ENCODE assay signal across 1 cellular context in the genomic region with DNA sequence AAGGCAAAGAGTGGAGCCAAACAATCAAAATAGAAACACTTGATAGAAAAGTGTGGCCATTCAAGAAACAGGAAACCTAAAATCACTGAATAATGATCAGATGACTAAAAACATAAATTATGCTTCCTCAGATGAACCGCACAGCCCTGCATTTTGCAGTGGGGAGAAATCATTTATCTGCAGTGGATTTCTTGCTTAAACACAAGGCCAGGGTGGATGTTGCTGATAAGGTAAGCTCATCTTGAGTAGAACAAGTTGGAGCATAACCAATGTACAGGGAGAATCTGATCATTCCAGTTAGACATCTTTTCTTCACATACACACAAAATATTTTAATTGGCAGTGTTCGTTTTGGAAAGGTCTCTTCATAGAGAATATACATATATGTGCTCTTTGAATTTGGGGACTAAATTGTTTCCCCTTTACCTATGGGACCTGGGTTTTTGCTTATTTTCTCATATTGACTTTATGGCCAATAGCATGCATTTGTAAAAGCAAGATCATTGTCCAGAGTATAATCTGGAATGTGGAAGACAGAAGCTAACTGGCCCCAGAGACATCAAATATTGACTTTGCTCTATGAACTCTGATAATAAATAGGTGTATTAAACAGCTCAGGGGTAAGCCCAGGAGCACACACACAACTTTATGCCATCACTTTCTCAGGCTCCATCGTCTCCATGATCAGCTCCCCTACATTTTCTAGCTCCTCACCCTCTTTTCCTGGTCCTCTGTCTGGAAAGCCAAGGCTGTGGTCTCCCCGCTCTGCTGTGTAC.
TF ChIP-seq lines count a peak whose summit lies in the region.

No MANE protein-coding gene starts in this region.

TF ChIP-seq in HepG2, 621 proteins besides CTCF, POLR2A, EP300 and RAD21 (continued from another document and continues in another):
- TF ChIP-seq, protein P1, sequence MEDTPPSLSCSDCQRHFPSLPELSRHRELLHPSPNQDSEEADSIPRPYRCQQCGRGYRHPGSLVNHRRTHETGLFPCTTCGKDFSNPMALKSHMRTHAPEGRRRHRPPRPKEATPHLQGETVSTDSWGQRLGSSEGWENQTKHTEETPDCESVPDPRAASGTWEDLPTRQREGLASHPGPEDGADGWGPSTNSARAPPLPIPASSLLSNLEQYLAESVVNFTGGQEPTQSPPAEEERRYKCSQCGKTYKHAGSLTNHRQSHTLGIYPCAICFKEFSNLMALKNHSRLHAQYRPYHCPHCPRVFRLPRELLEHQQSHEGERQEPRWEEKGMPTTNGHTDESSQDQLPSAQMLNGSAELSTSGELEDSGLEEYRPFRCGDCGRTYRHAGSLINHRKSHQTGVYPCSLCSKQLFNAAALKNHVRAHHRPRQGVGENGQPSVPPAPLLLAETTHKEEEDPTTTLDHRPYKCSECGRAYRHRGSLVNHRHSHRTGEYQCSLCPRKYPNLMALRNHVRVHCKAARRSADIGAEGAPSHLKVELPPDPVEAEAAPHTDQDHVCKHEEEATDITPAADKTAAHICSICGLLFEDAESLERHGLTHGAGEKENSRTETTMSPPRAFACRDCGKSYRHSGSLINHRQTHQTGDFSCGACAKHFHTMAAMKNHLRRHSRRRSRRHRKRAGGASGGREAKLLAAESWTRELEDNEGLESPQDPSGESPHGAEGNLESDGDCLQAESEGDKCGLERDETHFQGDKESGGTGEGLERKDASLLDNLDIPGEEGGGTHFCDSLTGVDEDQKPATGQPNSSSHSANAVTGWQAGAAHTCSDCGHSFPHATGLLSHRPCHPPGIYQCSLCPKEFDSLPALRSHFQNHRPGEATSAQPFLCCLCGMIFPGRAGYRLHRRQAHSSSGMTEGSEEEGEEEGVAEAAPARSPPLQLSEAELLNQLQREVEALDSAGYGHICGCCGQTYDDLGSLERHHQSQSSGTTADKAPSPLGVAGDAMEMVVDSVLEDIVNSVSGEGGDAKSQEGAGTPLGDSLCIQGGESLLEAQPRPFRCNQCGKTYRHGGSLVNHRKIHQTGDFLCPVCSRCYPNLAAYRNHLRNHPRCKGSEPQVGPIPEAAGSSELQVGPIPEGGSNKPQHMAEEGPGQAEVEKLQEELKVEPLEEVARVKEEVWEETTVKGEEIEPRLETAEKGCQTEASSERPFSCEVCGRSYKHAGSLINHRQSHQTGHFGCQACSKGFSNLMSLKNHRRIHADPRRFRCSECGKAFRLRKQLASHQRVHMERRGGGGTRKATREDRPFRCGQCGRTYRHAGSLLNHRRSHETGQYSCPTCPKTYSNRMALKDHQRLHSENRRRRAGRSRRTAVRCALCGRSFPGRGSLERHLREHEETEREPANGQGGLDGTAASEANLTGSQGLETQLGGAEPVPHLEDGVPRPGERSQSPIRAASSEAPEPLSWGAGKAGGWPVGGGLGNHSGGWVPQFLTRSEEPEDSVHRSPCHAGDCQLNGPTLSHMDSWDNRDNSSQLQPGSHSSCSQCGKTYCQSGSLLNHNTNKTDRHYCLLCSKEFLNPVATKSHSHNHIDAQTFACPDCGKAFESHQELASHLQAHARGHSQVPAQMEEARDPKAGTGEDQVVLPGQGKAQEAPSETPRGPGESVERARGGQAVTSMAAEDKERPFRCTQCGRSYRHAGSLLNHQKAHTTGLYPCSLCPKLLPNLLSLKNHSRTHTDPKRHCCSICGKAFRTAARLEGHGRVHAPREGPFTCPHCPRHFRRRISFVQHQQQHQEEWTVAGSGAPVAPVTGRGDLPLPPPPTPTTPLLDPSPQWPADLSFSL (CRISPR knock-in tag; IDR thresholded peaks at IDR 0.05), result no peak
- TF ChIP-seq ZNF510 (CRISPR knock-in tag; IDR thresholded peaks at IDR 0.05; ENCODE audit: low read depth) (no peak), NFE2L2 (IDR thresholded peaks at IDR 0.05; ENCODE audit: low read length) (no peak), IRF2 (CRISPR knock-in tag; IDR thresholded peaks at IDR 0.05) (0 out of 2 replicates have a peak, but pooled peaks have one; percentile 27), MED1 (CRISPR knock-in tag; IDR thresholded peaks at IDR 0.05) (no peak), SOX13 (IDR thresholded peaks at IDR 0.05) (no peak), SOX13 (CRISPR knock-in tag; conservative IDR thresholded peaks at IDR 0.05 in 1 of 2, IDR thresholded peaks at IDR 0.05 in 1 of 2) (peak in 1 of 2 experiments; percentile 51; a peak in 1 of 4 replicates), ZNF589 (CRISPR knock-in tag; conservative IDR thresholded peaks at IDR 0.05) (no peak), CC2D1A (CRISPR knock-in tag; IDR thresholded peaks at IDR 0.05) (no peak), FOXA1 (IDR thresholded peaks at IDR 0.05) (no peak), FOXA1 (CRISPR knock-in tag; IDR thresholded peaks at IDR 0.05) (peak; percentile 48), HMGA1 (CRISPR knock-in tag; conservative IDR thresholded peaks at IDR 0.05) (no peak), FOXA3 (CRISPR knock-in tag; IDR thresholded peaks at IDR 0.05) (peak; percentile 42; the same call in 1 of the 2 replicates), BCL6 (CRISPR knock-in tag; IDR thresholded peaks at IDR 0.05) (0 out of 2 replicates have a peak, but pooled peaks have one; percentile 20), KDM2A (CRISPR knock-in tag; IDR thresholded peaks at IDR 0.05; ENCODE audit: borderline replicate concordance, low read depth) (no peak), HNF4A (CRISPR knock-in tag; IDR thresholded peaks at IDR 0.05) (0 out of 2 replicates have a peak, but pooled peaks have one; percentile 14), ZNF263 (CRISPR knock-in tag; IDR thresholded peaks at IDR 0.05) (no peak), HOXD1 (CRISPR knock-in tag; IDR thresholded peaks at IDR 0.05) (no peak)
- TF ChIP-seq, protein P2, sequence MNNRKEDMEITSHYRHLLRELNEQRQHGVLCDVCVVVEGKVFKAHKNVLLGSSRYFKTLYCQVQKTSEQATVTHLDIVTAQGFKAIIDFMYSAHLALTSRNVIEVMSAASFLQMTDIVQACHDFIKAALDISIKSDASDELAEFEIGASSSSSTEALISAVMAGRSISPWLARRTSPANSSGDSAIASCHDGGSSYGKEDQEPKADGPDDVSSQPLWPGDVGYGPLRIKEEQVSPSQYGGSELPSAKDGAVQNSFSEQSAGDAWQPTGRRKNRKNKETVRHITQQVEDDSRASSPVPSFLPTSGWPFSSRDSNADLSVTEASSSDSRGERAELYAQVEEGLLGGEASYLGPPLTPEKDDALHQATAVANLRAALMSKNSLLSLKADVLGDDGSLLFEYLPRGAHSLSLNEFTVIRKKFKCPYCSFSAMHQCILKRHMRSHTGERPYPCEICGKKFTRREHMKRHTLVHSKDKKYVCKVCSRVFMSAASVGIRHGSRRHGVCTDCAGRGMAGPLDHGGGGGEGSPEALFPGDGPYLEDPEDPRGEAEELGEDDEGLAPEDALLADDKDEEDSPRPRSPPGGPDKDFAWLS (CRISPR knock-in tag; IDR thresholded peaks at IDR 0.05; ENCODE audit: borderline replicate concordance), result no peak
- TF ChIP-seq, protein P3, sequence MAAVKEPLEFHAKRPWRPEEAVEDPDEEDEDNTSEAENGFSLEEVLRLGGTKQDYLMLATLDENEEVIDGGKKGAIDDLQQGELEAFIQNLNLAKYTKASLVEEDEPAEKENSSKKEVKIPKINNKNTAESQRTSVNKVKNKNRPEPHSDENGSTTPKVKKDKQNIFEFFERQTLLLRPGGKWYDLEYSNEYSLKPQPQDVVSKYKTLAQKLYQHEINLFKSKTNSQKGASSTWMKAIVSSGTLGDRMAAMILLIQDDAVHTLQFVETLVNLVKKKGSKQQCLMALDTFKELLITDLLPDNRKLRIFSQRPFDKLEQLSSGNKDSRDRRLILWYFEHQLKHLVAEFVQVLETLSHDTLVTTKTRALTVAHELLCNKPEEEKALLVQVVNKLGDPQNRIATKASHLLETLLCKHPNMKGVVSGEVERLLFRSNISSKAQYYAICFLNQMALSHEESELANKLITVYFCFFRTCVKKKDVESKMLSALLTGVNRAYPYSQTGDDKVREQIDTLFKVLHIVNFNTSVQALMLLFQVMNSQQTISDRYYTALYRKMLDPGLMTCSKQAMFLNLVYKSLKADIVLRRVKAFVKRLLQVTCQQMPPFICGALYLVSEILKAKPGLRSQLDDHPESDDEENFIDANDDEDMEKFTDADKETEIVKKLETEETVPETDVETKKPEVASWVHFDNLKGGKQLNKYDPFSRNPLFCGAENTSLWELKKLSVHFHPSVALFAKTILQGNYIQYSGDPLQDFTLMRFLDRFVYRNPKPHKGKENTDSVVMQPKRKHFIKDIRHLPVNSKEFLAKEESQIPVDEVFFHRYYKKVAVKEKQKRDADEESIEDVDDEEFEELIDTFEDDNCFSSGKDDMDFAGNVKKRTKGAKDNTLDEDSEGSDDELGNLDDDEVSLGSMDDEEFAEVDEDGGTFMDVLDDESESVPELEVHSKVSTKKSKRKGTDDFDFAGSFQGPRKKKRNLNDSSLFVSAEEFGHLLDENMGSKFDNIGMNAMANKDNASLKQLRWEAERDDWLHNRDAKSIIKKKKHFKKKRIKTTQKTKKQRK (IDR thresholded peaks at IDR 0.05; ENCODE audit: low read length), result no peak
- TF ChIP-seq, protein P4, sequence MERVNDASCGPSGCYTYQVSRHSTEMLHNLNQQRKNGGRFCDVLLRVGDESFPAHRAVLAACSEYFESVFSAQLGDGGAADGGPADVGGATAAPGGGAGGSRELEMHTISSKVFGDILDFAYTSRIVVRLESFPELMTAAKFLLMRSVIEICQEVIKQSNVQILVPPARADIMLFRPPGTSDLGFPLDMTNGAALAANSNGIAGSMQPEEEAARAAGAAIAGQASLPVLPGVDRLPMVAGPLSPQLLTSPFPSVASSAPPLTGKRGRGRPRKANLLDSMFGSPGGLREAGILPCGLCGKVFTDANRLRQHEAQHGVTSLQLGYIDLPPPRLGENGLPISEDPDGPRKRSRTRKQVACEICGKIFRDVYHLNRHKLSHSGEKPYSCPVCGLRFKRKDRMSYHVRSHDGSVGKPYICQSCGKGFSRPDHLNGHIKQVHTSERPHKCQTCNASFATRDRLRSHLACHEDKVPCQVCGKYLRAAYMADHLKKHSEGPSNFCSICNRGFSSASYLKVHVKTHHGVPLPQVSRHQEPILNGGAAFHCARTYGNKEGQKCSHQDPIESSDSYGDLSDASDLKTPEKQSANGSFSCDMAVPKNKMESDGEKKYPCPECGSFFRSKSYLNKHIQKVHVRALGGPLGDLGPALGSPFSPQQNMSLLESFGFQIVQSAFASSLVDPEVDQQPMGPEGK (CRISPR knock-in tag; IDR thresholded peaks at IDR 0.05), result no peak
- TF ChIP-seq, protein P5, sequence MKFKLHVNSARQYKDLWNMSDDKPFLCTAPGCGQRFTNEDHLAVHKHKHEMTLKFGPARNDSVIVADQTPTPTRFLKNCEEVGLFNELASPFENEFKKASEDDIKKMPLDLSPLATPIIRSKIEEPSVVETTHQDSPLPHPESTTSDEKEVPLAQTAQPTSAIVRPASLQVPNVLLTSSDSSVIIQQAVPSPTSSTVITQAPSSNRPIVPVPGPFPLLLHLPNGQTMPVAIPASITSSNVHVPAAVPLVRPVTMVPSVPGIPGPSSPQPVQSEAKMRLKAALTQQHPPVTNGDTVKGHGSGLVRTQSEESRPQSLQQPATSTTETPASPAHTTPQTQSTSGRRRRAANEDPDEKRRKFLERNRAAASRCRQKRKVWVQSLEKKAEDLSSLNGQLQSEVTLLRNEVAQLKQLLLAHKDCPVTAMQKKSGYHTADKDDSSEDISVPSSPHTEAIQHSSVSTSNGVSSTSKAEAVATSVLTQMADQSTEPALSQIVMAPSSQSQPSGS (CRISPR knock-in tag; IDR thresholded peaks at IDR 0.05), result no peak
- TF ChIP-seq, protein P6, sequence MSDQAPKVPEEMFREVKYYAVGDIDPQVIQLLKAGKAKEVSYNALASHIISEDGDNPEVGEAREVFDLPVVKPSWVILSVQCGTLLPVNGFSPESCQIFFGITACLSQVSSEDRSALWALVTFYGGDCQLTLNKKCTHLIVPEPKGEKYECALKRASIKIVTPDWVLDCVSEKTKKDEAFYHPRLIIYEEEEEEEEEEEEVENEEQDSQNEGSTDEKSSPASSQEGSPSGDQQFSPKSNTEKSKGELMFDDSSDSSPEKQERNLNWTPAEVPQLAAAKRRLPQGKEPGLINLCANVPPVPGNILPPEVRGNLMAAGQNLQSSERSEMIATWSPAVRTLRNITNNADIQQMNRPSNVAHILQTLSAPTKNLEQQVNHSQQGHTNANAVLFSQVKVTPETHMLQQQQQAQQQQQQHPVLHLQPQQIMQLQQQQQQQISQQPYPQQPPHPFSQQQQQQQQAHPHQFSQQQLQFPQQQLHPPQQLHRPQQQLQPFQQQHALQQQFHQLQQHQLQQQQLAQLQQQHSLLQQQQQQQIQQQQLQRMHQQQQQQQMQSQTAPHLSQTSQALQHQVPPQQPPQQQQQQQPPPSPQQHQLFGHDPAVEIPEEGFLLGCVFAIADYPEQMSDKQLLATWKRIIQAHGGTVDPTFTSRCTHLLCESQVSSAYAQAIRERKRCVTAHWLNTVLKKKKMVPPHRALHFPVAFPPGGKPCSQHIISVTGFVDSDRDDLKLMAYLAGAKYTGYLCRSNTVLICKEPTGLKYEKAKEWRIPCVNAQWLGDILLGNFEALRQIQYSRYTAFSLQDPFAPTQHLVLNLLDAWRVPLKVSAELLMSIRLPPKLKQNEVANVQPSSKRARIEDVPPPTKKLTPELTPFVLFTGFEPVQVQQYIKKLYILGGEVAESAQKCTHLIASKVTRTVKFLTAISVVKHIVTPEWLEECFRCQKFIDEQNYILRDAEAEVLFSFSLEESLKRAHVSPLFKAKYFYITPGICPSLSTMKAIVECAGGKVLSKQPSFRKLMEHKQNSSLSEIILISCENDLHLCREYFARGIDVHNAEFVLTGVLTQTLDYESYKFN (CRISPR knock-in tag; conservative IDR thresholded peaks at IDR 0.05), result 0 out of 2 replicates have a peak, but pooled peaks have one; percentile 34
- TF ChIP-seq, protein P7, sequence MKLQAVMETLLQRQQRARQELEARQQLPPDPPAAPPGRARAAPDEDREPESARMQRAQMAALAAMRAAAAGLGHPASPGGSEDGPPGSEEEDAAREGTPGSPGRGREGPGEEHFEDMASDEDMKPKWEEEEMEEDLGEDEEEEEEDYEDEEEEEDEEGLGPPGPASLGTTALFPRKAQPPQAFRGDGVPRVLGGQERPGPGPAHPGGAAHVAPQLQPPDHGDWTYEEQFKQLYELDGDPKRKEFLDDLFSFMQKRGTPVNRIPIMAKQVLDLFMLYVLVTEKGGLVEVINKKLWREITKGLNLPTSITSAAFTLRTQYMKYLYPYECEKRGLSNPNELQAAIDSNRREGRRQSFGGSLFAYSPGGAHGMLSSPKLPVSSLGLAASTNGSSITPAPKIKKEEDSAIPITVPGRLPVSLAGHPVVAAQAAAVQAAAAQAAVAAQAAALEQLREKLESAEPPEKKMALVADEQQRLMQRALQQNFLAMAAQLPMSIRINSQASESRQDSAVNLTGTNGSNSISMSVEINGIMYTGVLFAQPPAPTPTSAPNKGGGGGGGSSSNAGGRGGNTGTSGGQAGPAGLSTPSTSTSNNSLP (IDR thresholded peaks at IDR 0.05; ENCODE audit: low read depth, low read length), result peak; percentile 69; the same call in 1 of the 2 replicates
- TF ChIP-seq, protein P8, sequence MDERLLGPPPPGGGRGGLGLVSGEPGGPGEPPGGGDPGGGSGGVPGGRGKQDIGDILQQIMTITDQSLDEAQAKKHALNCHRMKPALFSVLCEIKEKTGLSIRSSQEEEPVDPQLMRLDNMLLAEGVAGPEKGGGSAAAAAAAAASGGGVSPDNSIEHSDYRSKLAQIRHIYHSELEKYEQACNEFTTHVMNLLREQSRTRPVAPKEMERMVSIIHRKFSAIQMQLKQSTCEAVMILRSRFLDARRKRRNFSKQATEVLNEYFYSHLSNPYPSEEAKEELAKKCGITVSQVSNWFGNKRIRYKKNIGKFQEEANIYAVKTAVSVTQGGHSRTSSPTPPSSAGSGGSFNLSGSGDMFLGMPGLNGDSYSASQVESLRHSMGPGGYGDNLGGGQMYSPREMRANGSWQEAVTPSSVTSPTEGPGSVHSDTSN (CRISPR knock-in tag; IDR thresholded peaks at IDR 0.05), result no peak
